ENCODE assay signal across 18 cellular contexts in the genomic region with DNA sequence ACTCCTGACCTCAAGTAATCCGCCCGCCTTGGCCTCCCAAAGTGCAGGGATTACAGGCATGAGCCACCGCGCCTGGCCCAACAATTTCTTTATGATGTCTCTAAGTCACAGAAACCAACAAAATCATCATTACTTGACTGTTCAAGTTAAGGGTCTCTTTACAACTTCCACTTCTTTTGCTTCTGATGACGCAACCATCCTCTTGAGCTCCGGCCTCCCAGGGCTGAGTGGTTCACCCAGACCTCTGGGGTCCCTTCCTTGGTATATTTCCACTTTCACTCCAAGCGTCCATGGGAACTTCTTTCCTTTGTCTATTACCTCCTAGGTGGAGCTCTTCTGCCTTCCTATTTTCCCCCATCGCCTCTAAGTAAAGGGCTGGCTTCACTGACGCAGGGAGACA.
"Had no signal": no experiment of that assay in that cellular context is flagged by ENCODE, and none has a peak within 500 bp of the region (broad histone marks: within the 10 kb centered on the region; RNA-seq: fewer than 3 reads in every experiment).

No MANE protein-coding gene starts in this region.

- H3K27me3 Mint-ChIP-seq: activated CD4-positive, alpha-beta memory T cell treated with anti-CD3 and anti-CD28 coated beads, Interleukin-2, amount 10 ng/mL, durations not matched to agents 7 days and 5 days; activated CD4-positive, alpha-beta T cell treated with anti-CD3 and anti-CD28 coated beads, Interleukin-2, amount 10 ng/mL, durations not matched to agents 24 days and 14 days; natural killer cell treated with Interleukin-12 subunit alpha and Interleukin-12 subunit beta and Interleukin-15 and Interleukin-18, amount 100 ng/mL, for 72 hours had no signal

- H3K36me3 Mint-ChIP-seq: natural killer cell treated with Interleukin-12 subunit alpha and Interleukin-12 subunit beta and Interleukin-15 and Interleukin-18, amount 100 ng/mL, for 72 hours had no signal

- H3K9me3 Mint-ChIP-seq: activated CD4-positive, alpha-beta memory T cell treated with anti-CD3 and anti-CD28 coated beads, Interleukin-2, amount 10 ng/mL, durations not matched to agents 7 days and 5 days; activated CD4-positive, alpha-beta T cell treated with anti-CD3 and anti-CD28 coated beads, Interleukin-2, amount 10 ng/mL, durations not matched to agents 24 days and 14 days; endodermal cell; natural killer cell treated with Interleukin-12 subunit alpha and Interleukin-12 subunit beta and Interleukin-15 and Interleukin-18, amount 100 ng/mL, for 72 hours; T-helper 1 cell treated with Interleukin-12 subunit alpha and Interleukin-12 subunit beta and Interleukin-4 antibody, amounts not matched to agents 30 μg/mL and 1 μg/mL, for 36 hours had no signal

- ATAC-seq: gastrocnemius medialis; left ventricle myocardium superior; natural killer cell treated with Interleukin-12 subunit alpha and Interleukin-12 subunit beta and Interleukin-15 and Interleukin-18, amount 100 ng/mL, for 72 hours had no signal

- H3K27ac Mint-ChIP-seq: activated CD4-positive, alpha-beta memory T cell treated with anti-CD3 and anti-CD28 coated beads, Interleukin-2, amount 10 ng/mL, durations not matched to agents 7 days and 5 days; endodermal cell; progenitor cell of endocrine pancreas; T-helper 1 cell treated with Interleukin-12 subunit alpha and Interleukin-12 subunit beta and Interleukin-4 antibody, amounts not matched to agents 30 μg/mL and 1 μg/mL, for 36 hours had no signal

- H3K4me3 Mint-ChIP-seq: activated CD4-positive, alpha-beta memory T cell treated with anti-CD3 and anti-CD28 coated beads, Interleukin-2, amount 10 ng/mL, durations not matched to agents 7 days and 5 days; endodermal cell; natural killer cell treated with Interleukin-12 subunit alpha and Interleukin-12 subunit beta and Interleukin-15 and Interleukin-18, amount 100 ng/mL, for 72 hours; T-helper 1 cell treated with Interleukin-12 subunit alpha and Interleukin-12 subunit beta and Interleukin-4 antibody, amounts not matched to agents 30 μg/mL and 1 μg/mL, for 36 hours had no signal

- DNase-seq: activated CD4-positive, alpha-beta memory T cell treated with anti-CD3 and anti-CD28 coated beads, Interleukin-2, amount 10 ng/mL, durations not matched to agents 7 days and 5 days; activated CD4-positive, alpha-beta T cell treated with anti-CD3 and anti-CD28 coated beads, Interleukin-2, amount 10 ng/mL, durations not matched to agents 24 days and 14 days; activated CD4-positive, CD25-positive, alpha-beta regulatory T cell; activated gamma-delta T cell; cerebellar nuclear complex; endodermal cell; esophagus squamous epithelium; gastrocnemius medialis; head of caudate nucleus; left ventricle myocardium superior; mammary epithelial cell; retina; stimulated activated CD4-positive, alpha-beta T cell treated with anti-CD3 and anti-CD28 coated beads, Interleukin-4, amount 100 ng/mL, for 1 hour; stimulated activated naive CD4-positive, alpha-beta T cell treated with Interleukin-2 at 50 U/mL for 16 hours; tibial artery had no signal
